Comparison of ENCODE assay signal across 1 cellular context in the genomic region with DNA sequence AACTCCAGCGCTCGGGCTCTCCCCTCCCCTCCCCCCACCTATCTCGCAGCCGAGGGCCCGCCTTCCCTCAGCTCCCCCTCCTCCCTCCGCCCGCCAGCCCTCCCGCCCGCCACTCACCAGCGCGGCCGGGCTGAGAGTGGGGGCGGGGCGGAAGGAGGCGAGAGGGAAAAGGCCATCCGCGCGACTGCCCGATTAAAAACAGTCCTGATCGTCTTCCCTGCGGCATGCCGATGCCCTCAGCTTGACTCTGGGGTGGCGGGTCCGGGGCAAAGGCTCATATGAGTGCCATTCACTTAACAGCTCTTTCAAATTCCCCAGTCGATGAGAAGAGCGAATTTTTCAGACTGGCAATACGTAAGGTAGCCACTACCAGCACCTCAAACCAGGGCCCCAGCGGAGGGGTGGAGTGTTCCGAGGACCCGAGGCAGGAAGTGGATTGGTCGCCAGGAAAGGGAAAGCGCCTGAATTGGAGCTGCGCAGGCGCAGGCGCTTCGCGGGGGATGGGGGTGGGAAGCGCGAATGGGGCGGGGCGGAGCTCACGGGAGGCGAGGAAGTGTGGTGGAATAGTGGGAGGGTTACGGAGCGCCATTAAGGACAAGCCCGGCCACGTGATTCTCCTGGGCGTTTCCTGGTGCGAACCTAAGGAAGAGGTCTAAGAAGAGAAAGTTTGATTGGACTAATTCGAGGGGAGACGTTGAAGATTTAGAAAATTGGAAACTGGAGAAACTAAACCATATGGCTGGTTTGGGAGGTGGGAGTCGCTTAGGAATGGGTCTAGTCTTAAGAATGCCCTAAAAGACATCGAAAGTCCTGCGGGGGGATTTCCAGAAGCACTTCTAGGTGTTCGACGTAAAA.
A peak's percentile ranks its signal among the peaks of the same experiment; 100 is the strongest.
TF ChIP-seq lines count a peak whose summit lies in the region.

A gene with protein sequence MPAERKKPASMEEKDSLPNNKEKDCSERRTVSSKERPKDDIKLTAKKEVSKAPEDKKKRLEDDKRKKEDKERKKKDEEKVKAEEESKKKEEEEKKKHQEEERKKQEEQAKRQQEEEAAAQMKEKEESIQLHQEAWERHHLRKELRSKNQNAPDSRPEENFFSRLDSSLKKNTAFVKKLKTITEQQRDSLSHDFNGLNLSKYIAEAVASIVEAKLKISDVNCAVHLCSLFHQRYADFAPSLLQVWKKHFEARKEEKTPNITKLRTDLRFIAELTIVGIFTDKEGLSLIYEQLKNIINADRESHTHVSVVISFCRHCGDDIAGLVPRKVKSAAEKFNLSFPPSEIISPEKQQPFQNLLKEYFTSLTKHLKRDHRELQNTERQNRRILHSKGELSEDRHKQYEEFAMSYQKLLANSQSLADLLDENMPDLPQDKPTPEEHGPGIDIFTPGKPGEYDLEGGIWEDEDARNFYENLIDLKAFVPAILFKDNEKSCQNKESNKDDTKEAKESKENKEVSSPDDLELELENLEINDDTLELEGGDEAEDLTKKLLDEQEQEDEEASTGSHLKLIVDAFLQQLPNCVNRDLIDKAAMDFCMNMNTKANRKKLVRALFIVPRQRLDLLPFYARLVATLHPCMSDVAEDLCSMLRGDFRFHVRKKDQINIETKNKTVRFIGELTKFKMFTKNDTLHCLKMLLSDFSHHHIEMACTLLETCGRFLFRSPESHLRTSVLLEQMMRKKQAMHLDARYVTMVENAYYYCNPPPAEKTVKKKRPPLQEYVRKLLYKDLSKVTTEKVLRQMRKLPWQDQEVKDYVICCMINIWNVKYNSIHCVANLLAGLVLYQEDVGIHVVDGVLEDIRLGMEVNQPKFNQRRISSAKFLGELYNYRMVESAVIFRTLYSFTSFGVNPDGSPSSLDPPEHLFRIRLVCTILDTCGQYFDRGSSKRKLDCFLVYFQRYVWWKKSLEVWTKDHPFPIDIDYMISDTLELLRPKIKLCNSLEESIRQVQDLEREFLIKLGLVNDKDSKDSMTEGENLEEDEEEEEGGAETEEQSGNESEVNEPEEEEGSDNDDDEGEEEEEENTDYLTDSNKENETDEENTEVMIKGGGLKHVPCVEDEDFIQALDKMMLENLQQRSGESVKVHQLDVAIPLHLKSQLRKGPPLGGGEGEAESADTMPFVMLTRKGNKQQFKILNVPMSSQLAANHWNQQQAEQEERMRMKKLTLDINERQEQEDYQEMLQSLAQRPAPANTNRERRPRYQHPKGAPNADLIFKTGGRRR (minus strand): TSS at position 13 of the 855 bp plus-strand sequence. CDS start 7,386 bp downstream, outside the sequence.

TF ChIP-seq in HEK293, 187 proteins besides CTCF, POLR2A, EP300 and RAD21 (continued from another document and continues in another):
- TF ChIP-seq, protein P1, sequence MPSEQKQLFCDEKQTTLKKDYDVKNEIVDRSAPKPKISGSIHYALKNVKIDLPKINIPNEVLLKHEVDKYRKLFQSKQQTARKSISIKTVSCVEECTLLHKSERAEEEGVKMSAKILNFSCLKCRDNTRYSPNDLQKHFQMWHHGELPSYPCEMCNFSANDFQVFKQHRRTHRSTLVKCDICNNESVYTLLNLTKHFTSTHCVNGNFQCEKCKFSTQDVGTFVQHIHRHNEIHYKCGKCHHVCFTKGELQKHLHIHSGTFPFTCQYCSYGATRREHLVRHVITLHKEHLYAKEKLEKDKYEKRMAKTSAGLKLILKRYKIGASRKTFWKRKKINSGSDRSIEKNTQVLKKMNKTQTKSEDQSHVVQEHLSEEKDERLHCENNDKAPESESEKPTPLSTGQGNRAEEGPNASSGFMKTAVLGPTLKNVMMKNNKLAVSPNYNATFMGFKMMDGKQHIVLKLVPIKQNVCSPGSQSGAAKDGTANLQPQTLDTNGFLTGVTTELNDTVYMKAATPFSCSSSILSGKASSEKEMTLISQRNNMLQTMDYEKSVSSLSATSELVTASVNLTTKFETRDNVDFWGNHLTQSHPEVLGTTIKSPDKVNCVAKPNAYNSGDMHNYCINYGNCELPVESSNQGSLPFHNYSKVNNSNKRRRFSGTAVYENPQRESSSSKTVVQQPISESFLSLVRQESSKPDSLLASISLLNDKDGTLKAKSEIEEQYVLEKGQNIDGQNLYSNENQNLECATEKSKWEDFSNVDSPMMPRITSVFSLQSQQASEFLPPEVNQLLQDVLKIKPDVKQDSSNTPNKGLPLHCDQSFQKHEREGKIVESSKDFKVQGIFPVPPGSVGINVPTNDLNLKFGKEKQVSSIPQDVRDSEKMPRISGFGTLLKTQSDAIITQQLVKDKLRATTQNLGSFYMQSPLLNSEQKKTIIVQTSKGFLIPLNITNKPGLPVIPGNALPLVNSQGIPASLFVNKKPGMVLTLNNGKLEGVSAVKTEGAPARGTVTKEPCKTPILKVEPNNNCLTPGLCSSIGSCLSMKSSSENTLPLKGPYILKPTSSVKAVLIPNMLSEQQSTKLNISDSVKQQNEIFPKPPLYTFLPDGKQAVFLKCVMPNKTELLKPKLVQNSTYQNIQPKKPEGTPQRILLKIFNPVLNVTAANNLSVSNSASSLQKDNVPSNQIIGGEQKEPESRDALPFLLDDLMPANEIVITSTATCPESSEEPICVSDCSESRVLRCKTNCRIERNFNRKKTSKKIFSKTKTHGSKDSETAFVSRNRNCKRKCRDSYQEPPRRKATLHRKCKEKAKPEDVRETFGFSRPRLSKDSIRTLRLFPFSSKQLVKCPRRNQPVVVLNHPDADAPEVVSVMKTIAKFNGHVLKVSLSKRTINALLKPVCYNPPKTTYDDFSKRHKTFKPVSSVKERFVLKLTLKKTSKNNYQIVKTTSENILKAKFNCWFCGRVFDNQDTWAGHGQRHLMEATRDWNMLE (tag by site-specific recombination; conservative IDR thresholded peaks at IDR 0.05; ENCODE audit: low read depth), result peak; percentile 65; the same call in 1 of the 2 replicates
- TF ChIP-seq, protein P2, sequence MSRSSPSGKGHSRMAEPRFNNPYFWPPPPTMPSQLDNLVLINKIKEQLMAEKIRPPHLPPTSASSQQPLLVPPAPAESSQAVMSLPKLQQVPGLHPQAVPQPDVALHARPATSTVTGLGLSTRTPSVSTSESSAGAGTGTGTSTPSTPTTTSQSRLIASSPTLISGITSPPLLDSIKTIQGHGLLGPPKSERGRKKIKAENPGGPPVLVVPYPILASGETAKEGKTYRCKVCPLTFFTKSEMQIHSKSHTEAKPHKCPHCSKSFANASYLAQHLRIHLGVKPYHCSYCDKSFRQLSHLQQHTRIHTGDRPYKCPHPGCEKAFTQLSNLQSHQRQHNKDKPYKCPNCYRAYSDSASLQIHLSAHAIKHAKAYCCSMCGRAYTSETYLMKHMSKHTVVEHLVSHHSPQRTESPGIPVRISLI (tag by site-specific recombination; IDR thresholded peaks at IDR 0.05), result no peak
- TF ChIP-seq ZNF19 (tag by site-specific recombination; IDR thresholded peaks at IDR 0.05; ENCODE audit: low read depth) (no peak), ZNF302 (tag by site-specific recombination; IDR thresholded peaks at IDR 0.05; ENCODE audit: low read depth) (no peak), ZNF133 (tag by site-specific recombination; IDR thresholded peaks at IDR 0.05) (no peak), ZNF530 (tag by site-specific recombination; IDR thresholded peaks at IDR 0.05; ENCODE audit: low read depth) (no peak), ZNF23 (tag by site-specific recombination; IDR thresholded peaks at IDR 0.05; ENCODE audit: borderline replicate concordance) (no peak), ZNF48 (tag by site-specific recombination; IDR thresholded peaks at IDR 0.05) (no peak), ZNF221 (tag by site-specific recombination; IDR thresholded peaks at IDR 0.05; ENCODE audit: borderline replicate concordance) (no peak), ZFP3 (tag by site-specific recombination; IDR thresholded peaks at IDR 0.05; ENCODE audit: low read depth) (no peak), GLIS1 (tag by site-specific recombination; IDR thresholded peaks at IDR 0.05) (peak; percentile 91), ZNF223 (tag by site-specific recombination; IDR thresholded peaks at IDR 0.05) (no peak), ZSCAN30 (tag by site-specific recombination; IDR thresholded peaks at IDR 0.05) (0 out of 2 replicates have a peak, but pooled peaks have one; percentile 38), ZBTB1 (tag by site-specific recombination; IDR thresholded peaks at IDR 0.05) (no peak), REPIN1 (tag by site-specific recombination; IDR thresholded peaks at IDR 0.05; ENCODE audit: low read depth) (no peak), ZNF514 (tag by site-specific recombination; IDR thresholded peaks at IDR 0.05) (no peak), ZNF114 (tag by site-specific recombination; IDR thresholded peaks at IDR 0.05) (no peak), ZNF549 (tag by site-specific recombination; IDR thresholded peaks at IDR 0.05) (no peak), ZNF664 (tag by site-specific recombination; IDR thresholded peaks at IDR 0.05) (no peak), ZNF510 (tag by site-specific recombination; IDR thresholded peaks at IDR 0.05; ENCODE audit: insufficient replicate concordance) (no peak), KLF9 (tag by site-specific recombination; IDR thresholded peaks at IDR 0.05; ENCODE audit: low read depth) (peak; percentile 72; the same call in 1 of the 2 replicates), ZNF239 (tag by site-specific recombination; IDR thresholded peaks at IDR 0.05) (no peak), EGR2 (tag by site-specific recombination; IDR thresholded peaks at IDR 0.05; ENCODE audit: low read depth) (peak; percentile 49; the same call in 1 of the 2 replicates), ZNF132 (tag by site-specific recombination; IDR thresholded peaks at IDR 0.05; ENCODE audit: borderline replicate concordance) (no peak), ZNF777 (tag by site-specific recombination; IDR thresholded peaks at IDR 0.05; ENCODE audit: borderline replicate concordance) (no peak), ZNF629 (tag by site-specific recombination; IDR thresholded peaks at IDR 0.05) (peak; percentile 69), ZNF248 (tag by site-specific recombination; IDR thresholded peaks at IDR 0.05) (no peak), ZBTB21 (tag by site-specific recombination; IDR thresholded peaks at IDR 0.05) (no peak)
- TF ChIP-seq, protein P3, sequence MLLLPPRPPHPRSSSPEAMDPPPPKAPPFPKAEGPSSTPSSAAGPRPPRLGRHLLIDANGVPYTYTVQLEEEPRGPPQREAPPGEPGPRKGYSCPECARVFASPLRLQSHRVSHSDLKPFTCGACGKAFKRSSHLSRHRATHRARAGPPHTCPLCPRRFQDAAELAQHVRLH (tag by site-specific recombination; IDR thresholded peaks at IDR 0.05), result no peak; the same call in 1 of the 2 replicates
- TF ChIP-seq, protein P4, sequence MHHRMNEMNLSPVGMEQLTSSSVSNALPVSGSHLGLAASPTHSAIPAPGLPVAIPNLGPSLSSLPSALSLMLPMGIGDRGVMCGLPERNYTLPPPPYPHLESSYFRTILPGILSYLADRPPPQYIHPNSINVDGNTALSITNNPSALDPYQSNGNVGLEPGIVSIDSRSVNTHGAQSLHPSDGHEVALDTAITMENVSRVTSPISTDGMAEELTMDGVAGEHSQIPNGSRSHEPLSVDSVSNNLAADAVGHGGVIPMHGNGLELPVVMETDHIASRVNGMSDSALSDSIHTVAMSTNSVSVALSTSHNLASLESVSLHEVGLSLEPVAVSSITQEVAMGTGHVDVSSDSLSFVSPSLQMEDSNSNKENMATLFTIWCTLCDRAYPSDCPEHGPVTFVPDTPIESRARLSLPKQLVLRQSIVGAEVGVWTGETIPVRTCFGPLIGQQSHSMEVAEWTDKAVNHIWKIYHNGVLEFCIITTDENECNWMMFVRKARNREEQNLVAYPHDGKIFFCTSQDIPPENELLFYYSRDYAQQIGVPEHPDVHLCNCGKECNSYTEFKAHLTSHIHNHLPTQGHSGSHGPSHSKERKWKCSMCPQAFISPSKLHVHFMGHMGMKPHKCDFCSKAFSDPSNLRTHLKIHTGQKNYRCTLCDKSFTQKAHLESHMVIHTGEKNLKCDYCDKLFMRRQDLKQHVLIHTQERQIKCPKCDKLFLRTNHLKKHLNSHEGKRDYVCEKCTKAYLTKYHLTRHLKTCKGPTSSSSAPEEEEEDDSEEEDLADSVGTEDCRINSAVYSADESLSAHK (tag by site-specific recombination; IDR thresholded peaks at IDR 0.05), result no peak; the same call in 1 of the 2 replicates
- TF ChIP-seq, protein P5, sequence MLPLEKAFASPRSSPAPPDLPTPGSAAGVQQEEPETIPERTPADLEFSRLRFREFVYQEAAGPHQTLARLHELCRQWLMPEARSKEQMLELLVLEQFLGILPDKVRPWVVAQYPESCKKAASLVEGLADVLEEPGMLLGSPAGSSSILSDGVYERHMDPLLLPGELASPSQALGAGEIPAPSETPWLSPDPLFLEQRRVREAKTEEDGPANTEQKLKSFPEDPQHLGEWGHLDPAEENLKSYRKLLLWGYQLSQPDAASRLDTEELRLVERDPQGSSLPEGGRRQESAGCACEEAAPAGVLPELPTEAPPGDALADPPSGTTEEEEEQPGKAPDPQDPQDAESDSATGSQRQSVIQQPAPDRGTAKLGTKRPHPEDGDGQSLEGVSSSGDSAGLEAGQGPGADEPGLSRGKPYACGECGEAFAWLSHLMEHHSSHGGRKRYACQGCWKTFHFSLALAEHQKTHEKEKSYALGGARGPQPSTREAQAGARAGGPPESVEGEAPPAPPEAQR (tag by site-specific recombination; IDR thresholded peaks at IDR 0.05), result no peak; the same call in 1 of the 2 replicates
- TF ChIP-seq, protein P6, sequence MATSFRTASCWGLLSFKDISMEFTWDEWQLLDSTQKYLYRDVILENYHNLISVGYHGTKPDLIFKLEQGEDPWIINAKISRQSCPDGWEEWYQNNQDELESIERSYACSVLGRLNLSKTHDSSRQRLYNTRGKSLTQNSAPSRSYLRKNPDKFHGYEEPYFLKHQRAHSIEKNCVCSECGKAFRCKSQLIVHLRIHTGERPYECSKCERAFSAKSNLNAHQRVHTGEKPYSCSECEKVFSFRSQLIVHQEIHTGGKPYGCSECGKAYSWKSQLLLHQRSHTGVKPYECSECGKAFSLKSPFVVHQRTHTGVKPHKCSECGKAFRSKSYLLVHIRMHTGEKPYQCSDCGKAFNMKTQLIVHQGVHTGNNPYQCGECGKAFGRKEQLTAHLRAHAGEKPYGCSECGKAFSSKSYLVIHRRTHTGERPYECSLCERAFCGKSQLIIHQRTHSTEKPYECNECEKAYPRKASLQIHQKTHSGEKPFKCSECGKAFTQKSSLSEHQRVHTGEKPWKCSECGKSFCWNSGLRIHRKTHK (tag by site-specific recombination; IDR thresholded peaks at IDR 0.05), result no peak
- TF ChIP-seq, protein P7, sequence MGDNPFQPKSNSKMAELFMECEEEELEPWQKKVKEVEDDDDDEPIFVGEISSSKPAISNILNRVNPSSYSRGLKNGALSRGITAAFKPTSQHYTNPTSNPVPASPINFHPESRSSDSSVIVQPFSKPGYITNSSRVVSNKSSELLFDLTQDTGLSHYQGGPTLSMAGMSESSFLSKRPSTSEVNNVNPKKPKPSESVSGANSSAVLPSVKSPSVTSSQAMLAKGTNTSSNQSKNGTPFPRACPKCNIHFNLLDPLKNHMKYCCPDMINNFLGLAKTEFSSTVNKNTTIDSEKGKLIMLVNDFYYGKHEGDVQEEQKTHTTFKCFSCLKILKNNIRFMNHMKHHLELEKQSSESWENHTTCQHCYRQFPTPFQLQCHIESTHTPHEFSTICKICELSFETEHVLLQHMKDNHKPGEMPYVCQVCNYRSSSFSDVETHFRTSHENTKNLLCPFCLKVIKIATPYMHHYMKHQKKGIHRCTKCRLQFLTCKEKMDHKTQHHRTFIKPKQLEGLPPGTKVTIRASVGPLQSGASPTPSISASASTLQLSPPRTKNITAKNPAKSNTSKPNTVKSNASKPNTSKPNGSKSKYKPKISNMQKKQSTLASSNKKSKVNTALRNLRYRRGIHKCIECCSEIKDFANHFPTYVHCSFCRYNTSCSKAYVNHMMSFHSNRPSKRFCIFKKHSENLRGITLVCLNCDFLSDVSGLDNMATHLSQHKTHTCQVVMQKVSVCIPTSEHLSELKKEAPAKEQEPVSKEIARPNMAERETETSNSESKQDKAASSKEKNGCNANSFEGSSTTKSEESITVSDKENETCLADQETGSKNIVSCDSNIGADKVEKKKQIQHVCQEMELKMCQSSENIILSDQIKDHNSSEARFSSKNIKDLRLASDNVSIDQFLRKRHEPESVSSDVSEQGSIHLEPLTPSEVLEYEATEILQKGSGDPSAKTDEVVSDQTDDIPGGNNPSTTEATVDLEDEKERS (tag by site-specific recombination; IDR thresholded peaks at IDR 0.05), result no peak
